ENCODE assay signal across 1 cellular context in the genomic region with DNA sequence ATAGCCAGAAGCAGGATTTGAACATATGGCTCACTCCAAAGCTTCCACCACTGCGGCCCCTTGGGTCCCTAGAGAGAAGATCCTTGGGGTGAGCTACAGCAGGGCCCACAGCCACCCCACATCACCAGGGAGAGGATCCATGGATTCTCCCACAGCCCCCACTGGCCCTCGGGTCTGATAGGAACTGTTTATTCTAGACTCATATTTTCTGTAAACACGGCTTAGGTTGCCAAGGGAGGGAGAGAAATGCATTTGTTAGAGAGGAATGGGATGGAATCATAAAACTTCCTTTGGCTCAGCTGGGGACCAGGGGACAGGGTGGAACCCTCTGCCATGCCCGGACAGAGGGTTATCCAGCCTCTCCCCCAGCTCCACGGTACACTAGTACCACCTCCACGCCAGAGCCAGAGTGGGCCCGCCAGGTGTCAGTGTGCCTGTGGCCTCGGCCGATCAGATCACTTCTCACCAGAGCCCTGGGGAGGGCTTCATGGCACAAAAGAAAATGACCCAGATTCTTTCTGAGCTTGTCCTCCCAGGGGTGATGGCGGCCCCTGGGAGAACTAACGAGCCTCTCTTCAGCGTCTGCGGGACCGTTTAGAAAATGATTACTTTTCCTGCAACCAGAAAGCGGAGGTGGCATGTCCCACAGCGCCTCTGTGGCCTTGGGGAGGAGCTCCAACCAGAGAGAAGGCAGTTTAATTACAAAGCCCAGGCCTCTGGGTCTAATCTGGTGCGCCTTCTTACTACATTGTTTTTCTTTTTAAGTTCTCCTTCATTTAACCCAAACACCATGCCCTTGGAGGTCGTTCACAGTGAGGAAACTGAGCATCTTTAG.
TF ChIP-seq lines count a peak whose summit lies in the region.

No MANE protein-coding gene starts in this region.

TF ChIP-seq in IMR-90, 13 proteins besides CTCF, POLR2A, EP300 and RAD21:
- TF ChIP-seq NFE2L2 (IDR thresholded peaks at IDR 0.05; ENCODE audit: low read depth, low read length) = no peak
TF ChIP-seq in IMR-90: peak in this region for 0.
